ENCODE assay signal across 7 cellular contexts in the genomic region with DNA sequence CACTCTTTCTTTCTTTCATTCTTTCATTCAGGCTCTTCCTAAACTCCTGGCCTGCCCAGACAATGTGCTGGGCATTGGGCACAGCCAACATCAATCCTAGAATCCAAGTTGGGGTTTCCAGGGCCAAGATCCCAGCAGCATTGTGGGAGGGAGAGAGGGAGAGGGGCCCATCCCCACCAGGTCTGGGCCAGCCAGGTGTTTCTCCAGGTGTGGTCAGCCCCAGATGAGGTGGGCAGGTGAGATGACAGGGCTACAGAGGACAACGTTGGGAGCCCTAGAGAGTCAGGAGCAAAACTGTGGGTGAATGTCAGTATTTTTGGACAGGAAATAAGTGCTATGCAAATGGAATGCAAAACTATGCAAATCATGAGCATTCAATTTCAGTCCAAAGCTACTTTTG.
"Had no signal": no experiment of that assay in that cellular context is flagged by ENCODE, and none has a peak within 500 bp of the region (broad histone marks: within the 10 kb centered on the region; RNA-seq: fewer than 3 reads in every experiment).

No MANE protein-coding gene starts in this region.

- H3K27ac ChIP-seq: GM23248 had no signal

- H3K4me3 ChIP-seq: GM23248, HAP-1, K562 had no signal

- H3K4me1 ChIP-seq: HAP-1 had no signal

- H3K36me3 ChIP-seq: HAP-1 had no signal

- DNase-seq: GM23248, GOT3, H7, IMR-90 had no signal

- ATAC-seq: HCT116, K562 had no signal

- H3K9me3 ChIP-seq: HAP-1 had no signal
